Comparison of ENCODE assay signal across 25 cellular contexts in the genomic region with DNA sequence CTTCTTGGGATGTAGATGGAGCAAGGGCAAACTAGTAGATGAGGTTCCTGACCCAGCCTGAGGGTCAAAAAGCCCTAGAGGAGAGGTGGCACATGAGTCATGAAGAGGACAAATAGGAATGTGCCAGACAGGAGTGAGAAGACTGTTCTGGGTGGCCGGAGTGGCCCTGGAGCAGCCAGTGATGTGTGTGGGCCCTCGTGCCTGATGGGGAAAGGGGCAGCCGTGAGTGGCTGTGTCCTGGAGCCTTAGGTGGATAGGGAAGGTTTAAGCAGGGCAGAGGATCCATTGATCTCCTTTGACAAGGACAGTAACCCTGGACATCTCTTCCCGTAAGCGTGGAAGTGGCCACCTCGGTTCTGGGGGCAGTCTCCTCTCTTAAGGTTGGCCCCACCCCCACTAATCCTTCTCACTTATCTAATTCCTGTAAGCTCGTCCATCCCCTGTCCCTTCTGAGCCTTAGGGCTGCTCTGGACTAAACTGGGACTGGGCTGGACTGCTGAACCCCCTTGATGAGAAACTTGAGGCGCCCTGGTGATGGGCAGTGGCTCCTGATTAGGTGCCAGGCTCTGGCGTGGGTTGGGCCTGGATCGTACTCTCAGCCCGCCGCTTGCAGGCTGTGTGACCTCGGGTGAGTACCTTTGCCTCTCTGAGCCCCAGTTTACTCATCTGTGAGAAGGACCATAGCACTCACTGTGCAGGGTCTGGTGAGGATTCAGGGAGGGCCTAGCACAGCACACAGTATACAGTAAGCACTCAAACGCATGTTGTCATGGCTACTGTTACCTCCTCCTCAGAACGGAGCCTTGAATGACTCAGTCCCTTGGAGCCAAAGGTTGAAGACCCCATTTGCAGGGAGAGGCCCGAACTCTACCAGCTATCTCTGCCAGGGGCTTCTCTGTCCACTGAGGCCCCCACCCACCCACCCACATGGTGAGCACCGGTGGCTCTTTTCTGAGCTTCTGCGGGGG. TPM values are rescaled to one million over a fixed set of nuclear protein-coding genes. Genes with fewer than 3 reads are reported as not detected.
A peak's percentile ranks its signal among the peaks of the same experiment; 100 is the strongest.
DNase-seq lines count a peak whose midpoint lies in the region; TF ChIP-seq lines count a peak whose summit lies in the region.
"Had no signal": no experiment of that assay in that cellular context is flagged by ENCODE, and none has a peak within 500 bp of the region (broad histone marks: within the 10 kb centered on the region; RNA-seq: fewer than 3 reads in every experiment).

No MANE protein-coding gene starts in this region.

- H3K79me2 ChIP-seq in H9 (ENCODE audit: insufficient read depth, low read length) = no peaks in the 10 kb centered on the region

- no peak overlapping the region for H3K56ac ChIP-seq in H9 (ENCODE audit: insufficient read length, low read depth, low read length)

- POLR2A ChIA-PET in activated CD4-positive, alpha-beta memory T cell treated with anti-CD3 and anti-CD28 coated beads, Interleukin-2, amount 10 ng/mL, durations not matched to agents 7 days and 5 days (lab: Charles Lee) = interaction anchor here (1.7 kb wide), 1 partner anchor 619 kb away, joined by 4 read pairs; no protein-coding TSS in a partner anchor

- H3K4ac ChIP-seq in H9 (ENCODE audit: low read depth, low read length) = no peak overlapping the region
- no peak overlapping the region for H3K4ac ChIP-seq in neuronal stem cell (ENCODE audit: low read length)

- H3K79me1 ChIP-seq in H9 (ENCODE audit: insufficient read depth, low read depth, low read length, poor library complexity, severe bottlenecking) (no peaks in the 10 kb centered on the region), neuronal stem cell (ENCODE audit: low read depth, low read length) (peaks cover 10% of the 10 kb centered on the region)

- H2BK20ac ChIP-seq in H9 (ENCODE audit: low read depth, low read length, poor library complexity, severe bottlenecking) = no peak overlapping the region

- H2BK12ac ChIP-seq in H9 (ENCODE audit: insufficient read length, low read depth, low read length) (no peak overlapping the region), neuronal stem cell (ENCODE audit: low read length) (no peak overlapping the region)

- H3K14ac ChIP-seq in H9 (ENCODE audit: insufficient read depth, low read length) (no peak overlapping the region), neuronal stem cell (ENCODE audit: low read length) (no peak overlapping the region)

- no peak overlapping the region for H3T11ph ChIP-seq in H9 (ENCODE audit: low read length)

- H4K20me1 ChIP-seq in H9 (ENCODE audit: control insufficient read depth, insufficient read depth, insufficient read length) = no peaks in the 10 kb centered on the region

- H3K23ac ChIP-seq in H9 (ENCODE audit: insufficient read length, low read depth, low read length) = no peak overlapping the region
- H3K23ac ChIP-seq in neuronal stem cell (ENCODE audit: low read depth, low read length, poor library complexity) = no peak overlapping the region

- no peak overlapping the region for H4K5ac ChIP-seq in H9 (ENCODE audit: insufficient read length, low read depth, low read length)

- no peak overlapping the region for H2BK120ac ChIP-seq in H9 (ENCODE audit: low read depth, low read length, poor library complexity, severe bottlenecking)
- H2BK120ac ChIP-seq in neuronal stem cell (ENCODE audit: low read depth, low read length) = no peak overlapping the region

- H2BK5ac ChIP-seq in H9 (ENCODE audit: insufficient read length, low read length) (no peak overlapping the region), neuronal stem cell (ENCODE audit: low read length) (peak overlapping the region; percentile 1)

- no peaks in the 10 kb centered on the region; the same call in 1 of the 2 replicates for H3K27me3 ChIP-seq in H9 (ENCODE audit: insufficient read depth, low read length)
- H3K27me3 ChIP-seq in neuronal stem cell (ENCODE audit: control insufficient read depth in 3 of 3, insufficient read depth in 3 of 3, low read depth in 1 of 3, low read length in 3 of 3) = peaks cover 0 to 57% (median 4%) of the 10 kb centered on the region in 3 experiments
- H3K27me3 ChIP-seq: body of pancreas, thyroid gland had no signal

- H2BK15ac ChIP-seq in H9 (ENCODE audit: low read depth, low read length) (no peak overlapping the region), neuronal stem cell (ENCODE audit: low read length) (peak overlapping the region; percentile 2)

- H3K36me3 Mint-ChIP-seq in H9 (ENCODE audit: insufficient read depth in 1 of 3, low read depth in 3 of 3) (no peaks in the 10 kb centered on the region), glutamatergic neuron (ENCODE audit: unreplicated experiment) (no peaks in the 10 kb centered on the region)
- no peaks in the 10 kb centered on the region for H3K36me3 Mint-ChIP-seq in activated CD4-positive, alpha-beta memory T cell treated with anti-CD3 and anti-CD28 coated beads, Interleukin-2, amount 10 ng/mL, durations not matched to agents 7 days and 5 days (ENCODE audit: low read depth)
- H3K36me3 Mint-ChIP-seq: CD8-positive, alpha-beta memory T cell; natural killer cell treated with Interleukin-12 subunit alpha and Interleukin-12 subunit beta and Interleukin-15 and Interleukin-18, amount 100 ng/mL, for 72 hours had no signal

- H4K8ac ChIP-seq in H9 (replicated peaks; ENCODE audit: insufficient read length, low read depth, low read length) (no peak overlapping the region), neuronal stem cell (ENCODE audit: low read depth, low read length) (no peak overlapping the region)

- H3K4me1 ChIP-seq in H9 (ENCODE audit: insufficient read depth, low read length) (no peaks in the 10 kb centered on the region), neuronal stem cell (ENCODE audit: control insufficient read depth in 2 of 2, insufficient read depth in 1 of 2, low read depth in 1 of 2, low read length in 2 of 2) (peaks cover 46 to 63% of the 10 kb centered on the region in 2 donors)
- H3K4me1 ChIP-seq: colonic mucosa had no signal

- H3K23me2 ChIP-seq in H9 (ENCODE audit: insufficient read length, low read depth, low read length, poor library complexity, severe bottlenecking) = peaks cover 4% of the 10 kb centered on the region

- H4K91ac ChIP-seq in H9 (ENCODE audit: insufficient read length, low read depth, low read length) (no peak overlapping the region), neuronal stem cell (ENCODE audit: low read depth, low read length, poor library complexity) (no peak overlapping the region)

- H3K9ac ChIP-seq in H9 (ENCODE audit: extremely low read depth, insufficient read length, low read length) (no peak overlapping the region), neuronal stem cell (ENCODE audit: low read depth, low read length, poor library complexity) (peak overlapping the region; percentile 38)

- H3K18ac ChIP-seq in H9 (ENCODE audit: insufficient read length, low read depth, low read length) (no peak overlapping the region), neuronal stem cell (ENCODE audit: low read length) (peak overlapping the region; percentile 84)

- no peak overlapping the region for H3K4me3 ChIP-seq in neuronal stem cell (ENCODE audit: low read length in 2 of 2)
- H3K4me3 ChIP-seq: body of pancreas, colonic mucosa, psoas muscle, thyroid gland had no signal

- H3K27ac Mint-ChIP-seq in H9 (no peak overlapping the region), glutamatergic neuron (ENCODE audit: unreplicated experiment) (no peak overlapping the region)
- H3K27ac Mint-ChIP-seq in activated CD4-positive, alpha-beta memory T cell treated with anti-CD3 and anti-CD28 coated beads, Interleukin-2, amount 10 ng/mL, durations not matched to agents 7 days and 5 days = no peak overlapping the region
- H3K27ac Mint-ChIP-seq: HFFc6; natural killer cell treated with Interleukin-12 subunit alpha and Interleukin-12 subunit beta and Interleukin-15 and Interleukin-18, amount 100 ng/mL, for 72 hours had no signal

- no CpG with 5 or more reads among the region's 18 CpGs for WGBS in H9 (ENCODE audit: extremely low coverage, insufficient read length, low lambda C conversion rate)
- no CpG with 5 or more reads among the region's 18 CpGs for WGBS in neuronal stem cell (ENCODE audit: extremely low coverage in 2 of 2, insufficient read length in 2 of 2, insufficient replicate concordance in 1 of 2), 2 donors

- H3K4me1 Mint-ChIP-seq in H9 (peaks cover 20 to 47% of the 10 kb centered on the region in 2 experiments), glutamatergic neuron (ENCODE audit: low read depth, unreplicated experiment) (peaks cover 35% of the 10 kb centered on the region)
- peaks cover 9% of the 10 kb centered on the region for H3K4me1 Mint-ChIP-seq in activated CD4-positive, alpha-beta memory T cell treated with anti-CD3 and anti-CD28 coated beads, Interleukin-2, amount 10 ng/mL, durations not matched to agents 7 days and 5 days

- CTCF ChIA-PET in activated CD4-positive, alpha-beta memory T cell treated with anti-CD3 and anti-CD28 coated beads, Interleukin-2, amount 10 ng/mL, durations not matched to agents 7 days and 5 days (lab: Charles Lee) = no interaction called here

- H2AK5ac ChIP-seq in H9 (ENCODE audit: insufficient read length, low read length) (no peak overlapping the region), neuronal stem cell (ENCODE audit: low read depth, low read length) (peak overlapping the region; percentile 12)

- H3K36me3 ChIP-seq in neuronal stem cell (replicated peaks in 1 of 2; ENCODE audit: control insufficient read depth in 2 of 2, insufficient read depth in 2 of 2, low read length in 2 of 2) = no peaks in the 10 kb centered on the region
- H3K36me3 ChIP-seq: colonic mucosa, left ventricle myocardium inferior, thyroid gland had no signal

- H3K4me3 Mint-ChIP-seq in H9 (peak overlapping the region in 1 of 2 experiments; percentile 62; a peak in 2 of 5 replicates), glutamatergic neuron (ENCODE audit: unreplicated experiment) (peak overlapping the region; percentile 81)
- no peak overlapping the region for H3K4me3 Mint-ChIP-seq in activated CD4-positive, alpha-beta memory T cell treated with anti-CD3 and anti-CD28 coated beads, Interleukin-2, amount 10 ng/mL, durations not matched to agents 7 days and 5 days
- H3K4me3 Mint-ChIP-seq: HFFc6; natural killer cell treated with Interleukin-12 subunit alpha and Interleukin-12 subunit beta and Interleukin-15 and Interleukin-18, amount 100 ng/mL, for 72 hours had no signal

- H3K4me2 ChIP-seq in H9 (ENCODE audit: insufficient read depth, insufficient read length, low read length) (peak overlapping the region; percentile 42), neuronal stem cell (ENCODE audit: insufficient read depth, low read length, poor library complexity, severe bottlenecking) (peak overlapping the region; percentile 28)

- no peak overlapping the region for H3K27ac ChIP-seq in H9 (ENCODE audit: insufficient read length, low read depth, low read length)
- peak overlapping the region; percentile 90; the same call in 1 of the 2 replicates for H3K27ac ChIP-seq in VCaP
- peak overlapping the region; percentile 68 for H3K27ac ChIP-seq in neuronal stem cell (replicated peaks; ENCODE audit: low read length)
- H3K27ac ChIP-seq: colonic mucosa, thyroid gland had no signal

- no peaks in the 10 kb centered on the region for H3K9me3 ChIP-seq in H9 (ENCODE audit: control insufficient read depth, low read depth, low read length)
- H3K9me3 ChIP-seq in neuronal stem cell (replicated peaks in 1 of 2; ENCODE audit: control insufficient read depth in 2 of 2, insufficient read depth in 1 of 2, low read depth in 1 of 2, low read length in 2 of 2) = no peaks in the 10 kb centered on the region
- H3K9me3 ChIP-seq: body of pancreas, colonic mucosa, left ventricle myocardium inferior, psoas muscle, thyroid gland had no signal

- TF ChIP-seq CTCF in H9 (conservative IDR thresholded peaks at IDR 0.05) (no peak), VCaP (conservative IDR thresholded peaks at IDR 0.05) (no peak), glutamatergic neuron (IDR thresholded peaks at IDR 0.05; ENCODE audit: partially characterized antibody, unreplicated experiment) (no peak)

- no peak for DNase-seq in H9
- no peak for DNase-seq in glutamatergic neuron
- DNase-seq in neuronal stem cell (ENCODE audit: low spot score) = no peak
- DNase-seq in stimulated activated CD4-positive, alpha-beta T cell treated with anti-CD3 and anti-CD28 coated beads, Interleukin-2, amount 100 ng/mL, for 48 hours = no peak
- no peak for DNase-seq in dermis blood vessel endothelial cell
- DNase-seq in activated CD4-positive, alpha-beta memory T cell treated with anti-CD3 and anti-CD28 coated beads, Interleukin-2, amount 10 ng/mL, durations not matched to agents 7 days and 5 days = no peak
- no peak for DNase-seq in NCI-H2081 (lab: John Stamatoyannopoulos, UW)
- DNase-seq: activated CD4-positive, alpha-beta T cell treated with anti-CD3 and anti-CD28 coated beads, Interleukin-2, amount 50 U/mL, for 1 hour; activated CD8-positive, alpha-beta memory T cell treated with anti-CD3 and anti-CD28 coated beads, Interleukin-2, amount 50 U/mL, for 48 hours; activated effector memory CD4-positive, alpha-beta T cell treated with Interleukin-2 at 50 U/mL for 16 hours; AML-193; body of pancreas; CD8-positive, alpha-beta memory T cell; colonic mucosa; HFFc6; Kasumi-1; left ventricle myocardium inferior; NCI-H187 treated with DMSO at 0.1 percent for 48 hours; psoas muscle; small intestine; stimulated activated naive CD4-positive, alpha-beta T cell; T-helper 2 cell; thyroid gland had no signal

- H3K9me3 Mint-ChIP-seq in H9 (no peaks in the 10 kb centered on the region), glutamatergic neuron (ENCODE audit: unreplicated experiment) (peaks cover 2% of the 10 kb centered on the region)
- H3K9me3 Mint-ChIP-seq in activated CD4-positive, alpha-beta memory T cell treated with anti-CD3 and anti-CD28 coated beads, Interleukin-2, amount 10 ng/mL, durations not matched to agents 7 days and 5 days = no peaks in the 10 kb centered on the region
- H3K9me3 Mint-ChIP-seq: CD8-positive, alpha-beta memory T cell; HFFc6; natural killer cell treated with Interleukin-12 subunit alpha and Interleukin-12 subunit beta and Interleukin-15 and Interleukin-18, amount 100 ng/mL, for 72 hours had no signal

- H3K27me3 Mint-ChIP-seq in H9 (ENCODE audit: low read depth) (peaks cover 48% of the 10 kb centered on the region), glutamatergic neuron (ENCODE audit: unreplicated experiment) (peaks cover 11% of the 10 kb centered on the region)
- peaks cover 32% of the 10 kb centered on the region for H3K27me3 Mint-ChIP-seq in activated CD4-positive, alpha-beta memory T cell treated with anti-CD3 and anti-CD28 coated beads, Interleukin-2, amount 10 ng/mL, durations not matched to agents 7 days and 5 days

- H2AFZ ChIP-seq in H9 (ENCODE audit: low read length) = no peak overlapping the region
- H2AFZ ChIP-seq in neuronal stem cell (ENCODE audit: low read length) = no peak overlapping the region

RNA-seq across cellular contexts. Expression of a gene that starts 4.0 kb away (rescaled TPM):
- total RNA-seq in H9 (2021) (2.8 and 3.2 TPM in 2 replicates), glutamatergic neuron (ENCODE audit: unreplicated experiment) (18.1 TPM), dermis blood vessel endothelial cell (0.17 and 0.65 TPM in 2 replicates)
- polyA plus RNA-seq in neuronal stem cell (2013, experiment 1 of 2) = 14.4 TPM
- 14.3 TPM for polyA plus RNA-seq in neuronal stem cell (2013, experiment 2 of 2)
- under 1 TPM; 0.28 to 0.43 TPM for total RNA-seq in activated CD4-positive, alpha-beta memory T cell treated with anti-CD3 and anti-CD28 coated beads, Interleukin-2, amount 10 ng/mL, durations not matched to agents 7 days and 5 days
